ENCODE assay signal across 27 cellular contexts in genomic region chr7:149431486-149432120, GRCh38.
"Had no signal": no experiment of that assay in that cellular context is flagged by ENCODE, and none has a peak within 500 bp of the region (broad histone marks: within the 10 kb centered on the region; RNA-seq: fewer than 3 reads in every experiment).

No MANE protein-coding gene starts in this region.

- ATAC-seq: activated naive CD4-positive, alpha-beta T cell treated with anti-CD3 and anti-CD28 coated beads, Interleukin-2, amount 50 U/mL, for 72 hours; activated T-cell treated with anti-CD3 and anti-CD28 coated beads, Interleukin-2, amount 50 U/mL, for 4 hours; body of pancreas; effector memory CD8-positive, alpha-beta T cell had no signal

- H3K27me3 ChIP-seq: body of pancreas had no signal

- H3K9me3 Mint-ChIP-seq: activated CD4-positive, alpha-beta memory T cell treated with anti-CD3 and anti-CD28 coated beads, Interleukin-2, amount 10 ng/mL, durations not matched to agents 7 days and 5 days; activated CD4-positive, alpha-beta T cell treated with anti-CD3 and anti-CD28 coated beads, Interleukin-2, amount 10 ng/mL, durations not matched to agents 7 days and 5 days; activated naive CD4-positive, alpha-beta T cell treated with anti-CD3 and anti-CD28 coated beads, Interleukin-2, amount 10 ng/mL, durations not matched to agents 7 days and 5 days; activated naive CD4-positive, alpha-beta T cell treated with anti-CD3 and anti-CD28 coated beads, Interleukin-2, amount 50 U/mL, for 72 hours; activated naive CD8-positive, alpha-beta T cell treated with anti-CD3 and anti-CD28 coated beads, Interleukin-2, amount 10 ng/mL, durations not matched to agents 7 days and 5 days; activated T-cell treated with anti-CD3 and anti-CD28 coated beads, Interleukin-2, amount 50 U/mL, for 4 hours; activated T-helper 2 cell treated with anti-CD3 and anti-CD28 coated beads, Interferon-gamma antibody, Interleukin-2, Interleukin-4, amounts not matched to agents 10 μg/mL and 5 μg/mL and 100 μg/mL, durations not matched to agents 14 hours and 24 hours and 36 hours; effector memory CD8-positive, alpha-beta T cell had no signal

- H3K27me3 Mint-ChIP-seq: activated CD4-positive, alpha-beta memory T cell treated with anti-CD3 and anti-CD28 coated beads, Interleukin-2, amount 10 ng/mL, durations not matched to agents 7 days and 5 days; activated CD4-positive, alpha-beta T cell treated with anti-CD3 and anti-CD28 coated beads, Interleukin-2, amount 10 ng/mL, durations not matched to agents 7 days and 5 days; activated naive CD4-positive, alpha-beta T cell treated with anti-CD3 and anti-CD28 coated beads, Interleukin-2, amount 10 ng/mL, durations not matched to agents 7 days and 5 days; activated naive CD8-positive, alpha-beta T cell treated with anti-CD3 and anti-CD28 coated beads, Interleukin-2, amount 10 ng/mL, durations not matched to agents 7 days and 5 days; effector memory CD8-positive, alpha-beta T cell had no signal

- H3K4me1 ChIP-seq: body of pancreas had no signal

- H3K27ac ChIP-seq: body of pancreas, epithelial cell of prostate had no signal

- DNase-seq: activated CD4-positive, alpha-beta memory T cell treated with anti-CD3 and anti-CD28 coated beads, Interleukin-2, amount 10 ng/mL, durations not matched to agents 7 days and 5 days; activated CD4-positive, alpha-beta T cell treated with anti-CD3 and anti-CD28 coated beads for 1 hour; activated CD4-positive, alpha-beta T cell treated with anti-CD3 and anti-CD28 coated beads for 4 hours; activated CD4-positive, alpha-beta T cell treated with anti-CD3 and anti-CD28 coated beads, Interleukin-2, amount 10 ng/mL, durations not matched to agents 7 days and 5 days; activated CD4-positive, alpha-beta T cell treated with anti-CD3 and anti-CD28 coated beads, Interleukin-2, amount 50 U/mL, for 4 hours; activated CD8-positive, alpha-beta memory T cell treated with anti-CD3 and anti-CD28 coated beads, Interleukin-2, amount 50 U/mL, for 48 hours; activated effector memory CD4-positive, alpha-beta T cell treated with anti-CD3 and anti-CD28 coated beads, Interleukin-2, amount 50 U/mL, for 16 hours; activated naive CD4-positive, alpha-beta T cell treated with anti-CD3 and anti-CD28 coated beads, Interleukin-2, amount 10 ng/mL, durations not matched to agents 7 days and 5 days; activated naive CD8-positive, alpha-beta T cell treated with anti-CD3 and anti-CD28 coated beads, Interleukin-2, amount 10 ng/mL, durations not matched to agents 7 days and 5 days; activated T-cell treated with anti-CD3 and anti-CD28 coated beads for 4 hours; activated T-cell treated with anti-CD3 and anti-CD28 coated beads, Interleukin-2, amount 50 U/mL, for 4 hours; amniotic stem cell; anterior cingulate cortex; body of pancreas; caudate nucleus; cortex of kidney; dermis blood vessel endothelial cell; effector CD4-positive, alpha-beta T cell; effector memory CD8-positive, alpha-beta T cell; foreskin fibroblast; T-helper 2 cell had no signal

- H3K27ac Mint-ChIP-seq: activated CD4-positive, alpha-beta memory T cell treated with anti-CD3 and anti-CD28 coated beads, Interleukin-2, amount 10 ng/mL, durations not matched to agents 7 days and 5 days; activated CD4-positive, alpha-beta T cell treated with anti-CD3 and anti-CD28 coated beads, Interleukin-2, amount 10 ng/mL, durations not matched to agents 7 days and 5 days; activated naive CD4-positive, alpha-beta T cell treated with anti-CD3 and anti-CD28 coated beads, Interleukin-2, amount 10 ng/mL, durations not matched to agents 7 days and 5 days; activated naive CD4-positive, alpha-beta T cell treated with anti-CD3 and anti-CD28 coated beads, Interleukin-2, amount 50 U/mL, for 72 hours; activated naive CD8-positive, alpha-beta T cell treated with anti-CD3 and anti-CD28 coated beads, Interleukin-2, amount 10 ng/mL, durations not matched to agents 7 days and 5 days; activated T-helper 2 cell treated with anti-CD3 and anti-CD28 coated beads, Interferon-gamma antibody, Interleukin-2, Interleukin-4, amounts not matched to agents 10 μg/mL and 5 μg/mL and 100 μg/mL, durations not matched to agents 14 hours and 24 hours and 36 hours; effector memory CD8-positive, alpha-beta T cell had no signal

- H3K4me3 Mint-ChIP-seq: activated CD4-positive, alpha-beta memory T cell treated with anti-CD3 and anti-CD28 coated beads, Interleukin-2, amount 10 ng/mL, durations not matched to agents 7 days and 5 days; activated CD4-positive, alpha-beta T cell treated with anti-CD3 and anti-CD28 coated beads, Interleukin-2, amount 10 ng/mL, durations not matched to agents 7 days and 5 days; activated naive CD4-positive, alpha-beta T cell treated with anti-CD3 and anti-CD28 coated beads, Interleukin-2, amount 10 ng/mL, durations not matched to agents 7 days and 5 days; activated naive CD8-positive, alpha-beta T cell treated with anti-CD3 and anti-CD28 coated beads, Interleukin-2, amount 10 ng/mL, durations not matched to agents 7 days and 5 days; activated T-cell treated with anti-CD3 and anti-CD28 coated beads, Interleukin-2, amount 50 U/mL, for 4 hours; effector memory CD8-positive, alpha-beta T cell had no signal

- FAIRE-seq: colon, endothelial cell of umbilical vein, frontal cortex had no signal

- H3K9me3 ChIP-seq: body of pancreas had no signal

- H3K4me3 ChIP-seq: body of pancreas had no signal
